ENCODE assay signal across 8 cellular contexts in the genomic region with DNA sequence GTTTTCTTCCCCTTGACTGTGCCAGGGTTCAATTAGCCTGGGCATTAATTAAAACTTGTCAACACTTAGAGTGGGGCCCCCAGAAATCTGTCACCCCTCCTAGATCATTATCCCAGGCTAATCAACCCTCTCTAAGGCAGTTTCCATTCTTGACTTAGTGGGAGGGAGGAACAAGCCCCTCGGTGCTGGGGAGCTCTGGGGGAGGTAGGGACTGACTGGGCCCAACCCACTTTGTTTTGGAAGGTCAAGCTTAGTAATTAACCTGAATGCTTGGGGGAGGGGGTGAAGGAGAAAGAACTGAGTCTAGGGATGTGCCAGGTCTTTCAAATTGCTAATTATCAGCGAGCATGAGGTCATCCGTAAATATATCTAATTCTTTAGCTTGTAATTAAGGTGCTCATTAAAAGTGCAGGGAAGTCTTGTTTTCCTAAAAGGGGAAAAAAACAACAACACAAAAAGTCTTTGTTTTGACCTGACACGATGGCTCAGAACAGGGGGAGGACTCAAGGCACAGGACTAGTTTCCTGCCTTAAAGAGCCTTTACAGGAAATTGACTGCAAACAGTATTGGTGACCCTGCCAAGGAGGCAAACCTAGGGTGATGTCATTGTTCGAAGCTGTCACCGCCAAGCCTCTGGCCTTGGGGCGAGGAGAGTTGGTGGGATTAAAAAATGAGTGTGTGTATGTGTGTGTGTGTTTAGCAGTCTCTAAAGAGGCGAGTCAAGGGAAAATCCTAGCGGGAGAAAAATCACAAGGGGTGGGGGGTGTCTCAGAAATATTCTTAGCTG. TPM values are rescaled to one million over a fixed set of nuclear protein-coding genes. Genes with fewer than 3 reads are reported as not detected.
DNase-seq lines count a peak whose midpoint lies in the region; ATAC-seq, FAIRE-seq and TF ChIP-seq lines count a peak whose summit lies in the region.

No MANE protein-coding gene starts in this region.

- H3K4me3 ChIP-seq in Caco-2 (ENCODE audit: low read depth, low read length) (no peak overlapping the region), HL-60 (replicated peaks; ENCODE audit: insufficient read depth, low read length) (no peak overlapping the region), fibroblast of villous mesenchyme (ENCODE audit: low read depth, low read length) (no peak overlapping the region), pancreas (no peak overlapping the region)

- H3K4me1 ChIP-seq in Caco-2 (peaks cover 100% of the 10 kb centered on the region), pancreas (peaks cover 78 to 100% (median 83%) of the 10 kb centered on the region in 3 donors)

- H3K9me3 ChIP-seq in Caco-2 (no peaks in the 10 kb centered on the region), pancreas (no peaks in the 10 kb centered on the region)

- peaks cover 92% of the 10 kb centered on the region for H3K36me3 Mint-ChIP-seq in Caco-2 (ENCODE audit: insufficient read depth, unreplicated experiment)

- CTCF ChIA-PET in Caco-2 (lab: Charles Lee), result interaction anchor here (0.5 to 1.1 kb wide), 2 partner anchors 32 to 106 kb away, joined by 3 to 4 read pairs; no protein-coding TSS in a partner anchor

- intact Hi-C loops in Caco-2 (cut with micrococcal nuclease; ENCODE audit: unreplicated experiment) (loop anchor here (1.0 kb wide), 1 partner anchor 16 kb away; no protein-coding TSS in a partner anchor), pancreas (cut with DNase I) (loop anchor here in 1 of 3 donors (10.0 kb wide), 1 partner anchor 48 kb away; no protein-coding TSS in a partner anchor)

- FAIRE-seq in pancreas (lab: Jason Lieb, UNC) (no peak), frontal cortex (lab: Jason Lieb, UNC) (no peak)

- H3K4me1 Mint-ChIP-seq in Caco-2 (ENCODE audit: low read depth, unreplicated experiment), result peaks cover 86% of the 10 kb centered on the region

- no peaks in the 10 kb centered on the region for H3K9me3 Mint-ChIP-seq in Caco-2 (ENCODE audit: unreplicated experiment)

- H3K27ac ChIP-seq in HL-60 (replicated peaks) (peak overlapping the region; percentile 76), pancreas (peak overlapping the region; percentile 68 to 93 (median 75))

- POLR2A ChIA-PET in Caco-2 (lab: Charles Lee), result interaction anchor here (0.6 to 0.7 kb wide), 2 partner anchors 20 to 264 kb away, joined by 3 to 6 read pairs; a partner anchor contains a TSS

- WGBS in pancreas, 2 donors, result 17% methylated on average over 9 of the region's 9 CpGs

- TF ChIP-seq CTCF in Caco-2 (IDR thresholded peaks at IDR 0.05; ENCODE audit: insufficient read depth in 1 of 2, low read depth in 1 of 2, low read length in 1 of 2, severe bottlenecking in 1 of 2, unreplicated experiment in 1 of 2), result no peak
- no peak for TF ChIP-seq CTCF in HL-60 (IDR thresholded peaks at IDR 0.05; ENCODE audit: insufficient read depth, low read length)
- TF ChIP-seq CTCF in fibroblast of villous mesenchyme (IDR thresholded peaks at IDR 0.05; ENCODE audit: insufficient read depth, low read depth, low read length), result no peak
- TF ChIP-seq CTCF in pancreas (IDR thresholded peaks at IDR 0.05), result no peak

- TSS peak; percentile 16 for BruUV-seq in Caco-2 (replicated peaks; lab: Mats Ljungman, UMichigan)

- H3K27me3 Mint-ChIP-seq in Caco-2 (ENCODE audit: insufficient read depth, unreplicated experiment), result no peaks in the 10 kb centered on the region

- peaks cover 4% of the 10 kb centered on the region; the same call in 1 of the 2 replicates for H3K36me3 ChIP-seq in Caco-2 (ENCODE audit: control insufficient read depth, insufficient read depth, low read length)
- no peaks in the 10 kb centered on the region for H3K36me3 ChIP-seq in pancreas

- peak overlapping the region; percentile 69 for H3K4me3 Mint-ChIP-seq in Caco-2 (ENCODE audit: unreplicated experiment)

- ATAC-seq in pancreas, result peak; percentile 75 to 81 (median 77)

- DNase-seq in Caco-2 (no peak), HL-60 (ENCODE audit: low read depth in 1 of 2, low spot score in 1 of 2) (no peak), fibroblast of villous mesenchyme (ENCODE audit: low read depth) (peak; percentile 82), pancreas (peak in 4 of 6 donors; percentile 74 to 90 (median 80)), frontal cortex (ENCODE audit: low spot score in 2 of 2) (no peak), putamen (ENCODE audit: low spot score) (no peak), NCI-H524 treated with DMSO at 0.1 percent for 48 hours (lab: John Stamatoyannopoulos, UW) (no peak)
- peak; percentile 39 for DNase-seq in activated T-cell treated with anti-CD3 and anti-CD28 coated beads, Interleukin-2, amount 50 U/mL, for 48 hours

- H3K27ac Mint-ChIP-seq in Caco-2 (ENCODE audit: unreplicated experiment), result peak overlapping the region; percentile 88

- H3K27me3 ChIP-seq in Caco-2 (replicated peaks; ENCODE audit: control insufficient read depth, insufficient read depth, low read length) (no peaks in the 10 kb centered on the region), HL-60 (ENCODE audit: insufficient read depth, poor library complexity, severe bottlenecking) (no peaks in the 10 kb centered on the region), pancreas (no peaks in the 10 kb centered on the region)

RNA-seq across cellular contexts. Expression of a gene that starts 19.4 kb away (rescaled TPM):
- total RNA-seq in Caco-2 (2022) (605 and 658 TPM in 2 replicates), fibroblast of villous mesenchyme (333 and 456 TPM in 2 replicates), pancreas (100 to 1,000 TPM; 137 to 284 (median 189) TPM), frontal cortex (50.1 TPM)
- polyA plus RNA-seq in pancreas, result 100 to 1,000 TPM in 1 of 2 donors, 10 to 100 TPM in 1; 98.2 to 195 TPM

RNA-seq across cellular contexts. Expression of a gene that starts 47.9 kb away (rescaled TPM):
- total RNA-seq in Caco-2 (2022) (354 and 380 TPM in 2 replicates), fibroblast of villous mesenchyme (152 and 257 TPM in 2 replicates), pancreas (100 to 1,000 TPM in 5 of 6 donors, 10 to 100 TPM in 1; 93.5 to 140 (median 131) TPM), frontal cortex (120 TPM)
- 100 to 1,000 TPM; 107 to 162 TPM for polyA plus RNA-seq in pancreas

RNA-seq across cellular contexts. Expression of a gene that starts 49.1 kb away (rescaled TPM):
- total RNA-seq in Caco-2 (2022) (1.7 and 2.4 TPM in 2 replicates), fibroblast of villous mesenchyme (0.32 TPM in 1 of 2 replicates, not detected in the other), pancreas (1 to 10 TPM in 5 of 6 donors, under 1 TPM in 1; 0.79 to 3.8 (median 2.6) TPM), frontal cortex (1.2 TPM)
- polyA plus RNA-seq in pancreas, result 10 to 100 TPM in 1 of 2 donors, 1 to 10 TPM in 1; 2.6 to 43.4 TPM

Comparison
In these comparisons a context has a peak if more than half of its experiments do, and no peak if none do; other contexts are left out.
1. DNase-seq: peak in activated T-cell treated with anti-CD3 and anti-CD28 coated beads, Interleukin-2, amount 50 U/mL, for 48 hours (2 of 2), fibroblast of villous mesenchyme (single experiment) and pancreas (4 of 6); none in Caco-2 (0 of 2), HL-60 (0 of 2), frontal cortex (0 of 2), putamen (single experiment) and NCI-H524 treated with DMSO at 0.1 percent for 48 hours (single experiment).